ENCODE assay signal across 9 cellular contexts in the genomic region with DNA sequence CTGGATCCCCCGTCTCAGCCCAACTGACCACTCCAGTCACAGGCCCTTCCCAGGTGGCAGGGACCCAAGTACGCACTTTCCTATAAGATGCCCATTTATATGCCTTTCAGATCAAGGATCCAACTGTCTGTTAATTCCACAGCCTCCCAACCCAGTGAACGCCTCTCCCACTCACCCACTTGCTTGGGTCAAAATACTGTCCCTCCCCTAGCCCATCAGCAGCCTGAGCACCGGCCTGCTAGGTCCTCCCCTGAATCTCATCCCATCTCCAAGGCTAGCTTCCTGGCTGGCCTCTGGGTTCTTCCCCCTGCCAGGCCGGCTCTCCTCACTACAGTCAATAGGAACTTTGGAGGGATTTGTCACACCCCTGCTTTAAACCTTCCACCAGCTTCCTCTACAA. TPM values are rescaled to one million over a fixed set of nuclear protein-coding genes. Genes with fewer than 3 reads are reported as not detected.
DNase-seq lines count a peak whose midpoint lies in the region; ATAC-seq, FAIRE-seq and TF ChIP-seq lines count a peak whose summit lies in the region.
"Had no signal": no experiment of that assay in that cellular context is flagged by ENCODE, and none has a peak within 500 bp of the region (broad histone marks: within the 10 kb centered on the region; RNA-seq: fewer than 3 reads in every experiment).

No MANE protein-coding gene starts in this region.

- H4K20me1 ChIP-seq in Karpas-422 (ENCODE audit: insufficient read depth, low read depth, low read length) (peaks cover 51% of the 10 kb centered on the region), K562 (replicated peaks; ENCODE audit: control insufficient read depth, insufficient read depth, low read length) (peaks cover 38% of the 10 kb centered on the region)

- no peak for TF ChIP-seq EP300 in K562 (IDR thresholded peaks at IDR 0.05; ENCODE audit: low read length)

- H3K79me2 ChIP-seq in Karpas-422 (ENCODE audit: low read length) (peaks cover 21% of the 10 kb centered on the region), K562 (ENCODE audit: control insufficient read depth, insufficient read depth, low read length) (peaks cover 49% of the 10 kb centered on the region)

- DNase-seq in Calu3 (no peak), Karpas-422 (no peak), K562 (ENCODE audit: extremely low read depth in 1 of 4, low spot score in 3 of 4) (no peak), nephron progenitor cell (no peak), DMS53 (lab: John Stamatoyannopoulos, UW) (no peak), prostate gland (ENCODE audit: low spot score) (no peak)

- no peak for FAIRE-seq in K562 (lab: Jason Lieb, UNC)

- H3K27ac ChIP-seq in Karpas-422 (ENCODE audit: low read length) (peak overlapping the region; percentile 79), K562 (ENCODE audit: extremely low read depth, low read depth, low read length) (no peak overlapping the region; the same call in 2 of the 3 replicates), prostate gland (no peak overlapping the region)

- H3K27me3 Mint-ChIP-seq in Calu3 (ENCODE audit: unreplicated experiment) (peaks cover 11% of the 10 kb centered on the region), nephron progenitor cell (ENCODE audit: low read depth, poor library complexity) (peaks cover 16% of the 10 kb centered on the region)

- no peaks in the 10 kb centered on the region for H3K9me2 ChIP-seq in Karpas-422 (replicated peaks; ENCODE audit: insufficient read depth, low read length)

- in situ Hi-C loops in K562 (cut with MboI): no loop called here

- H3K27ac Mint-ChIP-seq in Calu3 (ENCODE audit: unreplicated experiment) (peak overlapping the region; percentile 96), nephron progenitor cell (peak overlapping the region; percentile 95)

- peak overlapping the region; percentile 100 for H3K9ac ChIP-seq in Karpas-422 (ENCODE audit: low read length)
- peak overlapping the region; percentile 95 to 99 for H3K9ac ChIP-seq in K562 (ENCODE audit: insufficient read depth in 1 of 2, low read depth in 2 of 2, low read length in 2 of 2)

- H3K4me1 Mint-ChIP-seq in Calu3 (ENCODE audit: low read depth, unreplicated experiment): peaks cover 17% of the 10 kb centered on the region
- H3K4me1 Mint-ChIP-seq in nephron progenitor cell: peaks cover 41% of the 10 kb centered on the region

- H3K4me2 ChIP-seq in Karpas-422 (ENCODE audit: low read depth, low read length, poor library complexity, severe bottlenecking): peak overlapping the region; percentile 98
- peak overlapping the region; percentile 96 for H3K4me2 ChIP-seq in K562 (ENCODE audit: insufficient read depth, low read length)

- no TSS peak for BruUV-seq in Calu3 (replicated peaks; lab: Mats Ljungman, UMichigan)
- no TSS peak for BruUV-seq in K562 (replicated peaks; lab: Mats Ljungman, UMichigan)

- H3K9me3 Mint-ChIP-seq in Calu3 (ENCODE audit: low read depth, unreplicated experiment) (no peaks in the 10 kb centered on the region), nephron progenitor cell (peaks cover 25% of the 10 kb centered on the region)

- H3K36me3 Mint-ChIP-seq in Calu3 (ENCODE audit: insufficient read depth, unreplicated experiment) (peaks cover 79% of the 10 kb centered on the region), nephron progenitor cell (ENCODE audit: low read depth) (peaks cover 62% of the 10 kb centered on the region)

- TF ChIP-seq POLR2A in K562 (conservative IDR thresholded peaks at IDR 0.05) (no peak), prostate gland (IDR thresholded peaks at IDR 0.05) (no peak)

- H3K36me3 ChIP-seq in Karpas-422 (ENCODE audit: insufficient read depth, low read length): peaks cover 49% of the 10 kb centered on the region
- peaks cover 58% of the 10 kb centered on the region for H3K36me3 ChIP-seq in K562 (ENCODE audit: control insufficient read depth, insufficient read depth, low read length)
- peaks cover 0 to 4% of the 10 kb centered on the region in 2 donors for H3K36me3 ChIP-seq in prostate gland

- no peak overlapping the region for H2AFZ ChIP-seq in Karpas-422 (ENCODE audit: low read length)
- no peak overlapping the region for H2AFZ ChIP-seq in K562 (ENCODE audit: low read depth, low read length)

- intact Hi-C loops in Calu3 (cut with micrococcal nuclease; ENCODE audit: unreplicated experiment) (no loop called here), K562 (cut with micrococcal nuclease) (no loop called here), prostate gland (cut with DNase I) (loop anchor here (5.0 kb wide), 1 partner anchor 288 kb away; a partner anchor contains a TSS)

- CTCF ChIA-PET in Calu3 (lab: Charles Lee): interaction anchor here (0.6 kb wide), 1 partner anchor 29 kb away, joined by 5 read pairs; a partner anchor contains a TSS
- CTCF ChIA-PET in K562 (lab: Yijun Ruan, JAX; ENCODE audit: low intra/inter-chr PET ratio): no interaction called here

- WGBS in K562 (ENCODE audit: insufficient coverage, low coverage, missing lambda C conversion rate): 68% methylated on average over 5 of the region's 5 CpGs
- 81% methylated on average over 5 of the region's 5 CpGs for WGBS in prostate gland

- no peak for TF ChIP-seq RAD21 in K562 (CRISPR knock-in tag; conservative IDR thresholded peaks at IDR 0.05 in 1 of 2, IDR thresholded peaks at IDR 0.05 in 1 of 2)

- peaks cover 6% of the 10 kb centered on the region for H3K9me1 ChIP-seq in K562 (ENCODE audit: control insufficient read depth, insufficient read depth, low read length)

- H3K27me3 ChIP-seq in Karpas-422 (ENCODE audit: low read length): no peaks in the 10 kb centered on the region
- H3K27me3 ChIP-seq in K562 (ENCODE audit: control insufficient read depth in 2 of 2, insufficient read depth in 2 of 2, low read length in 2 of 2): no peaks in the 10 kb centered on the region
- H3K27me3 ChIP-seq in prostate gland (replicated peaks; ENCODE audit: insufficient read depth): no peaks in the 10 kb centered on the region

- H3K4me3 Mint-ChIP-seq in Calu3 (ENCODE audit: low read depth, unreplicated experiment): peak overlapping the region; percentile 78
- H3K4me3 Mint-ChIP-seq in nephron progenitor cell: peak overlapping the region; percentile 90

- H3K9me3 ChIP-seq in Karpas-422 (ENCODE audit: low read length) (no peaks in the 10 kb centered on the region; the same call in 1 of the 2 replicates), K562 (replicated peaks; ENCODE audit: control insufficient read depth, insufficient read depth, low read depth, low read length) (peaks cover 17% of the 10 kb centered on the region), prostate gland (no peaks in the 10 kb centered on the region)

- ATAC-seq in K562 (no peak), HG03135 (IDR thresholded peaks at IDR 0.05; ENCODE audit: unreplicated experiment) (no peak), GM19035 (IDR thresholded peaks at IDR 0.05; ENCODE audit: unreplicated experiment) (no peak)

- POLR2A ChIA-PET in K562 (lab: Yijun Ruan, JAX): interaction anchor here (0.6 to 6.6 kb wide), 27 partner anchors 8 to 288 kb away, joined by 3 to 195 read pairs (median 3); a partner anchor contains a TSS

- H3K4me3 ChIP-seq in Karpas-422 (ENCODE audit: low read length) (peak overlapping the region; percentile 99; the same call in 1 of the 2 replicates), K562 (peak overlapping the region; percentile 98), prostate gland (no peak overlapping the region)

- TF ChIP-seq CTCF in Calu3 (IDR thresholded peaks at IDR 0.05; ENCODE audit: unreplicated experiment) (no peak), K562 (IDR thresholded peaks at IDR 0.05 in 2 of 3, conservative IDR thresholded peaks at IDR 0.05 in 1 of 3; ENCODE audit: insufficient read depth in 2 of 3, low read depth in 1 of 3, low read length in 3 of 3) (no peak), nephron progenitor cell (IDR thresholded peaks at IDR 0.05) (no peak), prostate gland (IDR thresholded peaks at IDR 0.05) (no peak)

- H3K4me1 ChIP-seq in Karpas-422 (ENCODE audit: low read length): peaks cover 28% of the 10 kb centered on the region
- H3K4me1 ChIP-seq in K562 (replicated peaks in 1 of 2; ENCODE audit: control insufficient read depth in 2 of 2, insufficient read depth in 2 of 2, low read length in 2 of 2): peaks cover 19 to 50% of the 10 kb centered on the region in 2 experiments
- peaks cover 8% of the 10 kb centered on the region for H3K4me1 ChIP-seq in prostate gland (replicated peaks)

RNA-seq across cellular contexts. Expression of a gene that starts 1.9 kb away (rescaled TPM):
- total RNA-seq in Calu3 (2022) (239 and 287 TPM in 2 replicates), K562 (2014; rRNA removed) (959 and 1,305 TPM in 2 replicates), K562 (2014; rRNA removed; fragmentation: Illumina TruSeq; extraction: Trizol) (35.0 and 65.5 TPM in 2 replicates), K562 (2015; rRNA removed; fragmentation: Illumina TruSeq; extraction: Trizol) (97.3 and 100 TPM in 2 replicates), K562 (2021) (390 and 411 TPM in 2 replicates), prostate gland (10 to 100 TPM; 10.3 to 49.9 TPM)
- 291 and 1,094 TPM in 2 replicates for total RNA-seq in Karpas-422 (2014; rRNA removed; shearing (Covaris generic); ENCODE audit: low replicate concordance)
- total RNA-seq in K562 (2011; cell fraction: chromatin; rRNA removed; ENCODE audit: low replicate concordance): 68.3 and 99.1 TPM in 2 replicates
- total RNA-seq in K562 (2011; cell fraction: nucleolus; rRNA removed): 71.6 and 79.7 TPM in 2 replicates
- 67.3 and 159 TPM in 2 replicates for total RNA-seq in K562 (2011; cell fraction: nucleoplasm; rRNA removed)
- polyA plus RNA-seq in K562 (2011; rRNA removed) (157 and 191 TPM in 2 replicates), K562 (2014; fragmentation: Illumina TruSeq; extraction: Trizol) (242 and 275 TPM in 2 replicates), K562 (2014; fragmentation: Nextera tagmentation; extraction: Ambion mirVana) (1 to 10 TPM; 1.5 to 1.6 TPM), K562 (2014; rRNA removed) (332 and 771 TPM in 2 replicates)
- polyA plus RNA-seq in K562 (2011; cell fraction: cytosol; rRNA removed): 285 and 290 TPM in 2 replicates
- polyA plus RNA-seq in K562 (2011; cell fraction: nucleus; rRNA removed): 91.9 and 117 TPM in 2 replicates
- 169 and 283 TPM in 2 replicates for polyA plus RNA-seq in K562 (2012)
- 30.0 and 48.2 TPM in 2 replicates for polyA minus RNA-seq in K562 (2011; rRNA and poly(A)+ RNA removed)
- polyA minus RNA-seq in K562 (2011; cell fraction: cytosol; rRNA and poly(A)+ RNA removed): 158 and 212 TPM in 2 replicates
- 18.3 and 33.0 TPM in 2 replicates for polyA minus RNA-seq in K562 (2011; cell fraction: nucleus; rRNA and poly(A)+ RNA removed)

RNA-seq across cellular contexts. Expression of a gene that starts 19.9 kb away (rescaled TPM):
- total RNA-seq in Calu3 (2022): 1,462 and 1,520 TPM in 2 replicates
- total RNA-seq in Karpas-422 (2014; rRNA removed; shearing (Covaris generic); ENCODE audit: low replicate concordance): 959 and 1,311 TPM in 2 replicates
- 78.5 and 202 TPM in 2 replicates for total RNA-seq in K562 (2011; cell fraction: chromatin; rRNA removed; ENCODE audit: low replicate concordance)
- 202 and 211 TPM in 2 replicates for total RNA-seq in K562 (2011; cell fraction: nucleolus; rRNA removed)
- 221 and 509 TPM in 2 replicates for total RNA-seq in K562 (2011; cell fraction: nucleoplasm; rRNA removed)
- 888 and 1,279 TPM in 2 replicates for total RNA-seq in K562 (2014; rRNA removed)
- 387 and 446 TPM in 2 replicates for total RNA-seq in K562 (2014; rRNA removed; fragmentation: Illumina TruSeq; extraction: Trizol)
- 1,141 and 1,299 TPM in 2 replicates for total RNA-seq in K562 (2015; rRNA removed; fragmentation: Illumina TruSeq; extraction: Trizol)
- total RNA-seq in K562 (2021): 2,979 and 3,106 TPM in 2 replicates
- polyA plus RNA-seq in K562 (2011; rRNA removed): 124 and 523 TPM in 2 replicates
- 1,570 and 2,080 TPM in 2 replicates for polyA plus RNA-seq in K562 (2011; cell fraction: cytosol; rRNA removed)
- 332 and 368 TPM in 2 replicates for polyA plus RNA-seq in K562 (2011; cell fraction: nucleus; rRNA removed)
- polyA plus RNA-seq in K562 (2012): 3,306 and 3,436 TPM in 2 replicates
- 1,998 and 2,071 TPM in 2 replicates for polyA plus RNA-seq in K562 (2014; fragmentation: Illumina TruSeq; extraction: Trizol)
- polyA plus RNA-seq in K562 (2014; fragmentation: Nextera tagmentation; extraction: Ambion mirVana): 100 to 1,000 TPM; 257 to 287 TPM
- 622 and 687 TPM in 2 replicates for polyA plus RNA-seq in K562 (2014; rRNA removed)
- 188 and 199 TPM in 2 replicates for polyA minus RNA-seq in K562 (2011; rRNA and poly(A)+ RNA removed)
- polyA minus RNA-seq in K562 (2011; cell fraction: cytosol; rRNA and poly(A)+ RNA removed): 1,426 and 2,754 TPM in 2 replicates
- 135 and 241 TPM in 2 replicates for polyA minus RNA-seq in K562 (2011; cell fraction: nucleus; rRNA and poly(A)+ RNA removed)
- total RNA-seq in prostate gland: 100 to 1,000 TPM; 439 to 554 TPM

RNA-seq across cellular contexts. Expression of a gene that starts 21.5 kb away (rescaled TPM):
- total RNA-seq in Calu3 (2022) (38.8 and 49.4 TPM in 2 replicates), K562 (2014; rRNA removed) (3.6 and 3.7 TPM in 2 replicates), K562 (2014; rRNA removed; fragmentation: Illumina TruSeq; extraction: Trizol) (0.18 TPM in 1 of 2 replicates, not detected in the other), K562 (2015; rRNA removed; fragmentation: Illumina TruSeq; extraction: Trizol) (0.18 and 0.38 TPM in 2 replicates), K562 (2021) (4.3 and 5.1 TPM in 2 replicates), prostate gland (100 to 1,000 TPM in 1 of 2 donors, 10 to 100 TPM in 1; 19.6 to 116 TPM)
- 0.89 and 8.0 TPM in 2 replicates for total RNA-seq in Karpas-422 (2014; rRNA removed; shearing (Covaris generic); ENCODE audit: low replicate concordance)
- not detected in 2 replicates for total RNA-seq in K562 (2011; cell fraction: chromatin; rRNA removed; ENCODE audit: low replicate concordance)
- total RNA-seq in K562 (2011; cell fraction: nucleolus; rRNA removed): 0.53 and 1.5 TPM in 2 replicates
- total RNA-seq in K562 (2011; cell fraction: nucleoplasm; rRNA removed): not detected in 2 replicates
- polyA plus RNA-seq in K562 (2011; rRNA removed) (0.18 TPM in 1 of 2 replicates, not detected in the other), K562 (2014; fragmentation: Illumina TruSeq; extraction: Trizol) (not detected in 2 replicates), K562 (2014; fragmentation: Nextera tagmentation; extraction: Ambion mirVana) (not detected), K562 (2014; rRNA removed) (1.3 and 2.1 TPM in 2 replicates)
- polyA plus RNA-seq in K562 (2011; cell fraction: cytosol; rRNA removed): 0.21 and 3.5 TPM in 2 replicates
- 0.67 TPM in 1 of 2 replicates, not detected in the other for polyA plus RNA-seq in K562 (2011; cell fraction: nucleus; rRNA removed)
- polyA plus RNA-seq in K562 (2012): 1.4 and 1.7 TPM in 2 replicates
- not detected in 2 replicates for polyA minus RNA-seq in K562 (2011; rRNA and poly(A)+ RNA removed)
- polyA minus RNA-seq in K562 (2011; cell fraction: cytosol; rRNA and poly(A)+ RNA removed): not detected in 2 replicates
- polyA minus RNA-seq in K562 (2011; cell fraction: nucleus; rRNA and poly(A)+ RNA removed): 0.40 and 0.89 TPM in 2 replicates
- total RNA-seq: H4 had no signal

RNA-seq across cellular contexts. Expression of a gene that starts 29.0 kb away (rescaled TPM):
- total RNA-seq in Calu3 (2022) (not detected in 2 replicates), K562 (2014; rRNA removed) (not detected in 2 replicates), K562 (2014; rRNA removed; fragmentation: Illumina TruSeq; extraction: Trizol) (not detected in 2 replicates), K562 (2015; rRNA removed; fragmentation: Illumina TruSeq; extraction: Trizol) (not detected in 2 replicates), K562 (2021) (not detected in 2 replicates), prostate gland (not detected)
- not detected in 2 replicates for total RNA-seq in Karpas-422 (2014; rRNA removed; shearing (Covaris generic); ENCODE audit: low replicate concordance)
- total RNA-seq in K562 (2011; cell fraction: chromatin; rRNA removed; ENCODE audit: low replicate concordance): not detected in 2 replicates
- not detected in 2 replicates for total RNA-seq in K562 (2011; cell fraction: nucleolus; rRNA removed)
- not detected in 2 replicates for total RNA-seq in K562 (2011; cell fraction: nucleoplasm; rRNA removed)
- polyA plus RNA-seq in K562 (2011; rRNA removed) (not detected in 2 replicates), K562 (2014; fragmentation: Illumina TruSeq; extraction: Trizol) (not detected in 2 replicates), K562 (2014; fragmentation: Nextera tagmentation; extraction: Ambion mirVana) (not detected), K562 (2014; rRNA removed) (not detected in 2 replicates)
- not detected in 2 replicates for polyA plus RNA-seq in K562 (2011; cell fraction: cytosol; rRNA removed)
- 0.37 TPM in 1 of 2 replicates, not detected in the other for polyA plus RNA-seq in K562 (2011; cell fraction: nucleus; rRNA removed)
- not detected in 2 replicates for polyA plus RNA-seq in K562 (2012)
- polyA minus RNA-seq in K562 (2011; rRNA and poly(A)+ RNA removed): not detected in 2 replicates
- polyA minus RNA-seq in K562 (2011; cell fraction: cytosol; rRNA and poly(A)+ RNA removed): not detected in 2 replicates
- not detected in 2 replicates for polyA minus RNA-seq in K562 (2011; cell fraction: nucleus; rRNA and poly(A)+ RNA removed)
- total RNA-seq: H4 had no signal

RNA-seq across cellular contexts. Expression of a gene that starts 35.4 kb away (rescaled TPM):
- total RNA-seq in Calu3 (2022) (0.97 and 1.3 TPM in 2 replicates), K562 (2014; rRNA removed) (not detected in 2 replicates), K562 (2014; rRNA removed; fragmentation: Illumina TruSeq; extraction: Trizol) (not detected in 2 replicates), K562 (2015; rRNA removed; fragmentation: Illumina TruSeq; extraction: Trizol) (not detected in 2 replicates), K562 (2021) (not detected in 2 replicates), prostate gland (1 to 10 TPM in 1 of 2 donors, not detected in 1; 2.0 TPM)
- total RNA-seq in Karpas-422 (2014; rRNA removed; shearing (Covaris generic); ENCODE audit: low replicate concordance): 0.40 and 0.41 TPM in 2 replicates
- 0.28 and 0.97 TPM in 2 replicates for total RNA-seq in K562 (2011; cell fraction: chromatin; rRNA removed; ENCODE audit: low replicate concordance)
- total RNA-seq in K562 (2011; cell fraction: nucleolus; rRNA removed): 1.0 TPM in 1 of 2 replicates, not detected in the other
- 0.53 and 0.81 TPM in 2 replicates for total RNA-seq in K562 (2011; cell fraction: nucleoplasm; rRNA removed)
- polyA plus RNA-seq in K562 (2011; rRNA removed) (0.19 and 0.42 TPM in 2 replicates), K562 (2014; fragmentation: Illumina TruSeq; extraction: Trizol) (0.06 TPM in 1 of 2 replicates, not detected in the other), K562 (2014; fragmentation: Nextera tagmentation; extraction: Ambion mirVana) (not detected), K562 (2014; rRNA removed) (0.04 TPM in 1 of 2 replicates, not detected in the other)
- 0.12 and 1.5 TPM in 2 replicates for polyA plus RNA-seq in K562 (2011; cell fraction: cytosol; rRNA removed)
- polyA plus RNA-seq in K562 (2011; cell fraction: nucleus; rRNA removed): 1.2 and 3.6 TPM in 2 replicates
- polyA plus RNA-seq in K562 (2012): 0.10 and 0.19 TPM in 2 replicates
- 0.11 TPM in 1 of 2 replicates, not detected in the other for polyA minus RNA-seq in K562 (2011; rRNA and poly(A)+ RNA removed)
- polyA minus RNA-seq in K562 (2011; cell fraction: cytosol; rRNA and poly(A)+ RNA removed): 0.86 TPM in 1 of 2 replicates, not detected in the other
- 0.40 TPM in 1 of 2 replicates, not detected in the other for polyA minus RNA-seq in K562 (2011; cell fraction: nucleus; rRNA and poly(A)+ RNA removed)

Comparison
In these comparisons a context has a peak if more than half of its experiments do, and no peak if none do; other contexts are left out.
1. H3K4me3 ChIP-seq: peak in Karpas-422 (single experiment) and K562 (single experiment); none in prostate gland (0 of 2).